Comparison of ENCODE assay signal across 30 cellular contexts in genomic region chr9:93892748-93893147, GRCh38.
"Had no signal": no experiment of that assay in that cellular context is flagged by ENCODE, and none has a peak within 500 bp of the region (broad histone marks: within the 10 kb centered on the region; RNA-seq: fewer than 3 reads in every experiment).

No MANE protein-coding gene starts in this region.

- H3K4me3 ChIP-seq: colonic mucosa, esophagus squamous epithelium, gastrocnemius medialis, heart left ventricle, hepatocyte, left lung, lower lobe of right lung, mucosa of descending colon had no signal

- H3K9me3 ChIP-seq: colonic mucosa, gastrocnemius medialis had no signal

- ATAC-seq: effector memory CD8-positive, alpha-beta T cell; esophagus mucosa; gastrocnemius medialis; heart left ventricle; left colon; left lung; left ventricle myocardium superior; lower lobe of right lung; mucosa of descending colon; naive thymus-derived CD8-positive, alpha-beta T cell had no signal

- H3K4me1 ChIP-seq: colonic mucosa, esophagus squamous epithelium, gastrocnemius medialis, heart left ventricle, left lung, lower lobe of right lung had no signal

- H3K27ac Mint-ChIP-seq: dendritic cell treated with granulocyte-macrophage colony-stimulating factor and Interleukin-4, amounts not matched to agents 40 ng/mL and 50 ng/mL, for 4 days; effector memory CD8-positive, alpha-beta T cell; endodermal cell; immature natural killer cell; mesothelial cell of epicardium had no signal

- H2AFZ ChIP-seq: hepatocyte had no signal

- H3K27ac ChIP-seq: colonic mucosa, epithelial cell of prostate, esophagus squamous epithelium, gastrocnemius medialis, heart left ventricle, left lung, lower lobe of right lung had no signal

- H3K79me2 ChIP-seq: hepatocyte had no signal

- H3K36me3 Mint-ChIP-seq: immature natural killer cell, mesothelial cell of epicardium, naive B cell had no signal

- H3K36me3 ChIP-seq: colonic mucosa, esophagus squamous epithelium, gastrocnemius medialis, heart left ventricle, left lung, lower lobe of right lung had no signal

- H3K4me1 Mint-ChIP-seq: endodermal cell, immature natural killer cell, mesothelial cell of epicardium, naive B cell had no signal

- DNase-seq: cortex of kidney; effector CD8-positive, alpha-beta T cell; effector memory CD8-positive, alpha-beta T cell; endodermal cell; erythroblast; esophagus squamous epithelium; foreskin fibroblast; foreskin melanocyte; gastrocnemius medialis; heart left ventricle; hypothalamus; immature natural killer cell; islet precursor cell; kidney; kidney glomerular epithelial cell; left ventricle myocardium superior; mesenchymal stem cell; naive B cell; naive thymus-derived CD8-positive, alpha-beta T cell had no signal

- H3K27me3 ChIP-seq: colonic mucosa, esophagus squamous epithelium, gastrocnemius medialis, heart left ventricle, hepatocyte, left lung had no signal

- H3K4me3 Mint-ChIP-seq: dendritic cell treated with granulocyte-macrophage colony-stimulating factor and Interleukin-4, amounts not matched to agents 40 ng/mL and 50 ng/mL, for 4 days; effector memory CD8-positive, alpha-beta T cell; endodermal cell; immature natural killer cell; mesothelial cell of epicardium; naive thymus-derived CD8-positive, alpha-beta T cell had no signal

- FAIRE-seq: endometrium, kidney had no signal

- H3K4me2 ChIP-seq: hepatocyte had no signal
